In the genomic region with DNA sequence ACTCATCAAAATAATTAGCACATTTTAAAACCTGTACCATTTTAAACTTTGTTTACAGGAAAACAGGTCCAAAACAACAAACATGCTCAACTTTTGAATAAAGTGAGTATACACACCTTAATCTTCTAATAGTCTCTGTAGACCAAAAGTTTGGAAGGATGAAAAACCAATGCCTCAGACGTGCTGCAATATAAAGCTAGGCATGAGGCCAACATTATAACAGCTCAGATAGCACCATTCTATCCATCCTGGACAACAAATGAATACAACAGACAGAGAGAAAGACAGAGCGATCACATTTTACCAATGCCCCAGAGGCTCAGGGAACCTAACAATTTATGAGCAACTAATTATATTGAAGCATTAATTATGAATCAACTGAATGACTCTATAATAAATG, we compare ENCODE assay signal across 30 cellular contexts.
"Had no signal": no experiment of that assay in that cellular context is flagged by ENCODE, and none has a peak within 500 bp of the region (broad histone marks: within the 10 kb centered on the region; RNA-seq: fewer than 3 reads in every experiment).

No MANE protein-coding gene starts in this region.

- H3K4me3 Mint-ChIP-seq: activated B cell treated with CpG ODN at 0.5 μM for 24 hours; activated CD4-positive, alpha-beta memory T cell treated with anti-CD3 and anti-CD28 coated beads for 36 hours; activated CD4-positive, alpha-beta T cell treated with anti-CD3 and anti-CD28 coated beads, Interleukin-2, amount 10 ng/mL, durations not matched to agents 7 days and 5 days; activated naive CD8-positive, alpha-beta T cell treated with anti-CD3 and anti-CD28 coated beads, Interleukin-2, amount 50 U/mL, for 24 hours; activated T-cell treated with anti-CD3 and anti-CD28 coated beads, Interleukin-2, amount 50 U/mL, for 4 hours; T-cell had no signal

- ATAC-seq: activated naive CD4-positive, alpha-beta T cell treated with anti-CD3 and anti-CD28 coated beads, Interleukin-2, amount 50 U/mL, for 72 hours; activated naive CD8-positive, alpha-beta T cell treated with anti-CD3 and anti-CD28 coated beads, Interleukin-2, amount 50 U/mL, for 24 hours; activated T-cell treated with anti-CD3 and anti-CD28 coated beads, Interleukin-2, amount 50 U/mL, for 4 hours; Panc1; Right ventricle myocardium inferior; T-cell had no signal

- H3K27ac Mint-ChIP-seq: activated B cell treated with CpG ODN at 0.5 μM for 24 hours; activated CD4-positive, alpha-beta memory T cell treated with anti-CD3 and anti-CD28 coated beads for 36 hours; activated CD4-positive, alpha-beta T cell treated with anti-CD3 and anti-CD28 coated beads, Interleukin-2, amount 10 ng/mL, durations not matched to agents 7 days and 5 days; activated naive CD4-positive, alpha-beta T cell treated with anti-CD3 and anti-CD28 coated beads, Interleukin-2, amount 50 U/mL, for 72 hours; activated naive CD8-positive, alpha-beta T cell treated with anti-CD3 and anti-CD28 coated beads, Interleukin-2, amount 50 U/mL, for 24 hours; T-cell had no signal

- H3K27ac ChIP-seq: brain microvascular endothelial cell, cardiac muscle cell, KMS-11, SK-N-MC had no signal

- H3K9me3 Mint-ChIP-seq: activated B cell treated with CpG ODN at 0.5 μM for 24 hours; activated CD4-positive, alpha-beta memory T cell treated with anti-CD3 and anti-CD28 coated beads for 36 hours; activated CD4-positive, alpha-beta T cell treated with anti-CD3 and anti-CD28 coated beads, Interleukin-2, amount 10 ng/mL, durations not matched to agents 7 days and 5 days; activated naive CD4-positive, alpha-beta T cell treated with anti-CD3 and anti-CD28 coated beads, Interleukin-2, amount 50 U/mL, for 72 hours; activated naive CD8-positive, alpha-beta T cell treated with anti-CD3 and anti-CD28 coated beads, Interleukin-2, amount 50 U/mL, for 24 hours; activated T-cell treated with anti-CD3 and anti-CD28 coated beads, Interleukin-2, amount 50 U/mL, for 4 hours; T-cell had no signal

- H3K4me2 ChIP-seq: KMS-11 had no signal

- H3K4me3 ChIP-seq: cardiac muscle cell, SK-N-MC had no signal

- H3K36me3 ChIP-seq: brain microvascular endothelial cell, cardiac muscle cell had no signal

- DNase-seq: activated B cell treated with CpG ODN at 0.5 μM for 24 hours; activated CD4-positive, alpha-beta memory T cell treated with anti-CD3 and anti-CD28 coated beads for 36 hours; activated CD4-positive, alpha-beta T cell treated with anti-CD3 and anti-CD28 coated beads, Interleukin-2, amount 10 ng/mL, durations not matched to agents 7 days and 5 days; activated CD8-positive, alpha-beta memory T cell treated with anti-CD3 and anti-CD28 coated beads for 24 hours; activated effector memory CD4-positive, alpha-beta T cell treated with anti-CD3 and anti-CD28 coated beads, Interleukin-2, amount 50 U/mL, for 16 hours; activated naive CD4-positive, alpha-beta T cell treated with Interleukin-2 at 50 U/mL for 16 hours; activated naive CD8-positive, alpha-beta T cell treated with anti-CD3 and anti-CD28 coated beads, Interleukin-2, amount 50 U/mL, for 24 hours; activated T-cell treated with anti-CD3 and anti-CD28 coated beads, Interleukin-2, amount 50 U/mL, for 4 hours; amniotic stem cell; brain microvascular endothelial cell; NCI-H1092; NCI-H1436 treated with DMSO at 0.1 percent for 48 hours; NCI-H187; NCI-H2081 treated with DMSO at 0.1 percent for 48 hours; NCI-H446; NCI-H524; NCI-H774; NK-92 treated with Interleukin-12 subunit alpha and Interleukin-12 subunit beta, amount 100 ng/mL, for 24 hours; OCI-M1; RPMI8226; T-cell; T-helper 2 cell; T1000 had no signal

- H3K4me1 Mint-ChIP-seq: activated B cell treated with CpG ODN at 0.5 μM for 24 hours had no signal

- FAIRE-seq: TTC549 had no signal

- H3K27me3 ChIP-seq: brain microvascular endothelial cell, cardiac muscle cell had no signal

- H3K27me3 Mint-ChIP-seq: activated B cell treated with CpG ODN at 0.5 μM for 24 hours; activated CD4-positive, alpha-beta memory T cell treated with anti-CD3 and anti-CD28 coated beads for 36 hours; activated CD4-positive, alpha-beta T cell treated with anti-CD3 and anti-CD28 coated beads, Interleukin-2, amount 10 ng/mL, durations not matched to agents 7 days and 5 days; activated naive CD8-positive, alpha-beta T cell treated with anti-CD3 and anti-CD28 coated beads, Interleukin-2, amount 50 U/mL, for 24 hours; T-cell had no signal

- H3K9ac ChIP-seq: KMS-11 had no signal
